ENCODE assay signal across 8 cellular contexts in genomic region chr7:72879079-72879736, GRCh38. TPM values are rescaled to one million over a fixed set of nuclear protein-coding genes. Genes with fewer than 3 reads are reported as not detected.
DNase-seq lines count a peak whose midpoint lies in the region; ATAC-seq lines count a peak whose summit lies in the region.
"Not testable (repeated sequence)": the region's sequence is repeated elsewhere in the genome, so short reads cannot be mapped to it uniquely, and the experiment has no call there.

No MANE protein-coding gene starts in this region.

- H3K9ac ChIP-seq in HUES64 (ENCODE audit: low read depth, low read length) = peak overlapping the region; percentile 76

- H3K4me3 ChIP-seq in HUES64 (ENCODE audit: low read length) (peak overlapping the region; percentile 88), mononuclear cell (ENCODE audit: low read length) (peak overlapping the region; percentile 57)

- not testable (repeated sequence) for H3K4me1 ChIP-seq in HUES64 (ENCODE audit: insufficient read depth, low read length); mononuclear cell (ENCODE audit: insufficient read depth, low read length)

- not testable (repeated sequence) for H3K36me3 ChIP-seq in HUES64 (ENCODE audit: insufficient read depth, low read length)

- peak overlapping the region; percentile 48; the same call in 1 of the 2 replicates for H3K27ac ChIP-seq in HUES64 (ENCODE audit: low read depth, low read length)
- peak overlapping the region; percentile 56 for H3K27ac ChIP-seq in epithelial cell of prostate

- not testable (repeated sequence) for H3K27me3 ChIP-seq in HUES64 (ENCODE audit: insufficient read depth, low read length); mononuclear cell (ENCODE audit: insufficient read depth, low read length)

- not testable (repeated sequence) for H3K9me3 ChIP-seq in HUES64 (ENCODE audit: insufficient read depth, low read depth, low read length); mononuclear cell (ENCODE audit: low read depth, low read length)

- DNase-seq in DMS114 treated with DMSO at 0.1 percent for 48 hours (lab: John Stamatoyannopoulos, UW; ENCODE audit: unreplicated experiment) (peak; percentile 60), OCI-M1 (lab: John Stamatoyannopoulos, UW) (peak; percentile 99), activated T-cell treated with anti-CD3 and anti-CD28 coated beads for 4 hours (peak; percentile 60), epithelial cell of prostate (ENCODE audit: low read depth, low spot score) (peak; percentile 12)
- DNase-seq in stimulated activated CD8-positive, alpha-beta memory T cell treated with anti-CD3 and anti-CD28 coated beads, Interleukin-15, amount 100 ng/mL, for 48 hours (ENCODE audit: low read depth in 2 of 2) = peak; percentile 67 to 75

- ATAC-seq in GM21528 (IDR thresholded peaks at IDR 0.05; ENCODE audit: low FRiP score, unreplicated experiment) = peak; percentile 100

- under 1% methylated on average over 59 of the region's 59 CpGs for WGBS in HUES64

RNA-seq across cellular contexts. Expression of gene POM121, which starts 45.7 kb away (rescaled TPM):
- polyA plus RNA-seq in HUES64 (2013, experiment 1 of 2) = 38.9 TPM
- polyA plus RNA-seq in HUES64 (2013, experiment 2 of 2) = 41.6 TPM
- total RNA-seq in mononuclear cell = 17.4 TPM

RNA-seq across cellular contexts. Expression of gene TYW1B, which starts 51.2 kb away (rescaled TPM):
- polyA plus RNA-seq in HUES64 (2013, experiment 1 of 2) = 7.0 TPM
- 6.7 TPM for polyA plus RNA-seq in HUES64 (2013, experiment 2 of 2)
- 3.3 TPM for total RNA-seq in mononuclear cell

Comparison
In these comparisons a context has a peak if more than half of its experiments do, and no peak if none do; other contexts are left out.
1. Peak in every context shown above with its lines: DNase-seq, ATAC-seq, H3K4me3 ChIP-seq and H3K27ac ChIP-seq.
2. DNase-seq: peak in every context shown above with its lines; median percentile 99 in OCI-M1; 71 in stimulated activated CD8-positive, alpha-beta memory T cell treated with anti-CD3 and anti-CD28 coated beads, Interleukin-15, amount 100 ng/mL, for 48 hours; 60 in DMS114 treated with DMSO at 0.1 percent for 48 hours; 60 in activated T-cell treated with anti-CD3 and anti-CD28 coated beads for 4 hours; 12 in epithelial cell of prostate.